In genomic region chr9:14185016-14185415, GRCh38 we compare ENCODE assay signal across 9 cellular contexts.
"Had no signal": no experiment of that assay in that cellular context is flagged by ENCODE, and none has a peak within 500 bp of the region (broad histone marks: within the 10 kb centered on the region; RNA-seq: fewer than 3 reads in every experiment).

No MANE protein-coding gene starts in this region.

- H3K9me3 Mint-ChIP-seq: GM23338, H9, HFFc6 had no signal

- H3K4me2 ChIP-seq: GM23338 had no signal

- H3K27ac Mint-ChIP-seq: GM23338, H9, HFFc6 had no signal

- H3K4me3 ChIP-seq: GM23248, GM23338, HAP-1 had no signal

- H2AFZ ChIP-seq: GM23248, GM23338 had no signal

- H3K4me3 Mint-ChIP-seq: GM23338, H9, HFFc6 had no signal

- H3K36me3 ChIP-seq: HAP-1 had no signal

- ATAC-seq: GM23338, HCT116 had no signal

- H3K9ac ChIP-seq: GM23248 had no signal

- DNase-seq: GM23248, GOT3, H7, H9, HCEC 1CT, HFFc6 had no signal

- H3K27ac ChIP-seq: GM23248 had no signal

- H3K9me3 ChIP-seq: HAP-1 had no signal
